8 cellular contexts compared by ENCODE assay signal in the genomic region with DNA sequence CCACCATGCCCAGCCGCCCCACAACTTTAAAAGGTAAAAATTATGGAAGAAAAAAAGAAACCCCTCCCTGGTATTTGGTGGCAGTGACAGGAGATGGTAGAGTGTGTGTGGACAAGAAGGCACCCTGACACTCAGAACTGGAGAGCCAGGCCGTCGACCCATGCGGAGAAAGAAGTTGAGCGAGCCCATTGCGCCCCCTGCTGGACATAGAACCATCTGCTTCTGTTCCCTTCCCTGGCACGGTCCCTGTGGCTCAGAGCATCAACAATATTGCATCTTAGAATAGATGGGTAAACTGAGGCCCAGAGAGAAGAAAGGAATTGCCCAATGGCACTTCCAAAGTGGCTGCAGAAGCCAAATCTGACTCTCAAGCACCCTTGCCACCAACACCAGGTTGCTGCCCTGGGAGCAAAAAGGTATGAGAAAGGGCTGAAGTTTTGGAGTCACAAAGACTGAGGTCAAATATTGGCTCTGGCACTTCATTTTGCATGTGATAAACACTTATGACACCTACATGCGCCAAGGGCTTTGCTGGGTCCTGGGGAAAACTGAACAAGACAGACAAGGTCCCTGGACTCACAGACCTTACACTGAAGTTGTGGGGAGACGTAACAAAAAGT. TPM values are rescaled to one million over a fixed set of nuclear protein-coding genes. Genes with fewer than 3 reads are reported as not detected.
DNase-seq lines count a peak whose midpoint lies in the region; ATAC-seq and TF ChIP-seq lines count a peak whose summit lies in the region.

No MANE protein-coding gene starts in this region.

- H3F3A ChIP-seq in DOHH2 (ENCODE audit: control insufficient read depth, insufficient read depth) = 0 out of 2 replicates have a peak, but pooled peaks cover 3% of the 10 kb centered on the region

- no peak overlapping the region for H3K4me3 Mint-ChIP-seq in activated naive CD8-positive, alpha-beta T cell treated with anti-CD3 and anti-CD28 coated beads for 36 hours

- intact Hi-C loops in cardiac septum (cut with DNase I) = loop anchor here (1.0 kb wide), 1 partner anchor 22 kb away; no protein-coding TSS in a partner anchor

- DNase-seq in NAMALWA (ENCODE audit: low spot score) (peak; percentile 70), SKM-1 treated with dmso at 0.1 percent for 144 hours (lab: John Stamatoyannopoulos, UW; ENCODE audit: unreplicated experiment) (peak; percentile 62), cardiac septum (ENCODE audit: low spot score) (peak; percentile 83), putamen (ENCODE audit: low spot score) (peak; percentile 53)
- peak; percentile 71 for DNase-seq in activated naive CD8-positive, alpha-beta T cell treated with anti-CD3 and anti-CD28 coated beads for 36 hours

- TF ChIP-seq CTCF in DOHH2 (IDR thresholded peaks at IDR 0.05; ENCODE audit: low read depth, low read length, poor library complexity, severe bottlenecking) = peak; percentile 91

- H3K36me3 ChIP-seq in DOHH2 (ENCODE audit: control insufficient read depth, low read length) = peaks cover under 1% of the 10 kb centered on the region; the same call in 1 of the 2 replicates

- H3K4me1 ChIP-seq in DOHH2 (ENCODE audit: control insufficient read depth, low read length) = no peaks in the 10 kb centered on the region

- H3K4me1 Mint-ChIP-seq in activated naive CD8-positive, alpha-beta T cell treated with anti-CD3 and anti-CD28 coated beads for 36 hours = peaks cover 4% of the 10 kb centered on the region

- no peaks in the 10 kb centered on the region for H3K79me2 ChIP-seq in DOHH2 (ENCODE audit: control insufficient read depth, low read length)

- no peak overlapping the region for H3K27ac Mint-ChIP-seq in activated naive CD8-positive, alpha-beta T cell treated with anti-CD3 and anti-CD28 coated beads for 36 hours

- H3K9me3 ChIP-seq in DOHH2 (ENCODE audit: control insufficient read depth, insufficient read depth, low read length) = no peaks in the 10 kb centered on the region

- H3K9me2 ChIP-seq in DOHH2 (replicated peaks; ENCODE audit: control insufficient read depth, low read length) = no peaks in the 10 kb centered on the region

- no peak overlapping the region for H3K4me3 ChIP-seq in DOHH2 (ENCODE audit: low read length)

- no peak overlapping the region for H3K27ac ChIP-seq in DOHH2 (ENCODE audit: low read depth, low read length)

- H3K27me3 ChIP-seq in DOHH2 (ENCODE audit: control insufficient read depth, low read length) = no peaks in the 10 kb centered on the region

- ATAC-seq in HG02852 (IDR thresholded peaks at IDR 0.05; ENCODE audit: unreplicated experiment) = no peak
- ATAC-seq in GM19455 (IDR thresholded peaks at IDR 0.05; ENCODE audit: unreplicated experiment) = no peak

- H3K9me3 Mint-ChIP-seq in activated naive CD8-positive, alpha-beta T cell treated with anti-CD3 and anti-CD28 coated beads for 36 hours = no peaks in the 10 kb centered on the region

- no peak overlapping the region for H3K4me2 ChIP-seq in DOHH2 (ENCODE audit: low read length)

- H3K27me3 Mint-ChIP-seq in activated naive CD8-positive, alpha-beta T cell treated with anti-CD3 and anti-CD28 coated beads for 36 hours = no peaks in the 10 kb centered on the region

- H4K20me1 ChIP-seq in DOHH2 (ENCODE audit: control insufficient read depth, insufficient read depth, low read depth, low read length) = no peaks in the 10 kb centered on the region

- peaks cover 19% of the 10 kb centered on the region for H3K36me3 Mint-ChIP-seq in activated naive CD8-positive, alpha-beta T cell treated with anti-CD3 and anti-CD28 coated beads for 36 hours

RNA-seq across cellular contexts. Expression of gene MRPL11, which starts 8.6 kb away (rescaled TPM):
- 100 to 1,000 TPM; 159 to 161 TPM for total RNA-seq in activated naive CD8-positive, alpha-beta T cell treated with anti-CD3 and anti-CD28 coated beads for 36 hours
- 40.3 TPM for total RNA-seq in cardiac septum

RNA-seq across cellular contexts. Expression of gene NPAS4, which starts 9.3 kb away (rescaled TPM):
- under 1 TPM in 1 of 2 experiments, not detected in 1; 0.16 TPM for total RNA-seq in activated naive CD8-positive, alpha-beta T cell treated with anti-CD3 and anti-CD28 coated beads for 36 hours
- not detected for total RNA-seq in cardiac septum

RNA-seq across cellular contexts. Expression of gene PELI3, which starts 36.6 kb away (rescaled TPM):
- 1 to 10 TPM; 5.8 to 6.4 TPM for total RNA-seq in activated naive CD8-positive, alpha-beta T cell treated with anti-CD3 and anti-CD28 coated beads for 36 hours
- 7.7 TPM for total RNA-seq in cardiac septum

RNA-seq across cellular contexts. Expression of gene DPP3, which starts 50.1 kb away (rescaled TPM):
- 10 to 100 TPM; 70.7 to 75.3 TPM for total RNA-seq in activated naive CD8-positive, alpha-beta T cell treated with anti-CD3 and anti-CD28 coated beads for 36 hours
- 13.2 TPM for total RNA-seq in cardiac septum

RNA-seq across cellular contexts. Expression of gene SLC29A2, which starts 58.5 kb away (rescaled TPM):
- total RNA-seq in activated naive CD8-positive, alpha-beta T cell treated with anti-CD3 and anti-CD28 coated beads for 36 hours = 1 to 10 TPM; 8.1 to 9.0 TPM
- 8.8 TPM for total RNA-seq in cardiac septum
